ENCODE assay signal across 9 cellular contexts in genomic region chr11:57647960-57648776, GRCh38. TPM values are rescaled to one million over a fixed set of nuclear protein-coding genes. Genes with fewer than 3 reads are reported as not detected.
DNase-seq lines count a peak whose midpoint lies in the region; ATAC-seq and TF ChIP-seq lines count a peak whose summit lies in the region.
"Had no signal": no experiment of that assay in that cellular context is flagged by ENCODE, and none has a peak within 500 bp of the region (broad histone marks: within the 10 kb centered on the region; RNA-seq: fewer than 3 reads in every experiment).

No MANE protein-coding gene starts in this region.

- intact Hi-C loops in heart right ventricle (cut with DNase I), result loop anchor here in 9 of 10 donors (2.0 to 10.0 kb wide), 7 partner anchors 79 to 867 kb away; no protein-coding TSS in a partner anchor
- intact Hi-C loops in tibial artery (cut with DNase I; ENCODE audit: low total_unique reads), result loop anchor here (10.0 kb wide), 2 partner anchors 153 to 193 kb away; no protein-coding TSS in a partner anchor

- H3K36me3 Mint-ChIP-seq in type B pancreatic cell, result peaks cover 8% of the 10 kb centered on the region

- H3K9ac ChIP-seq in iPS-15b (ENCODE audit: low read depth, low read length), result peak overlapping the region; percentile 50

- peaks cover 66% of the 10 kb centered on the region for H3K4me1 Mint-ChIP-seq in type B pancreatic cell (ENCODE audit: unreplicated experiment)

- H3K9me3 ChIP-seq in heart right ventricle (no peaks in the 10 kb centered on the region), right atrium auricular region (no peaks in the 10 kb centered on the region), iPS-15b (ENCODE audit: control insufficient read depth, insufficient read depth, low read length) (no peaks in the 10 kb centered on the region), tibial artery (no peaks in the 10 kb centered on the region)

- 6 to 10% methylated on average over 11 of the region's 11 CpGs for WGBS in heart right ventricle, 2 donors

- TF ChIP-seq CTCF in heart right ventricle (IDR thresholded peaks at IDR 0.05) (no peak), right atrium auricular region (IDR thresholded peaks at IDR 0.05) (no peak), WI38 (IDR thresholded peaks at IDR 0.05; ENCODE audit: low read depth, low read length) (no peak), type B pancreatic cell (conservative IDR thresholded peaks at IDR 0.05) (no peak), tibial artery (IDR thresholded peaks at IDR 0.05) (no peak)

- no peaks in the 10 kb centered on the region for H3K36me3 ChIP-seq in heart right ventricle
- no peaks in the 10 kb centered on the region for H3K36me3 ChIP-seq in right atrium auricular region
- no peaks in the 10 kb centered on the region for H3K36me3 ChIP-seq in iPS-15b (ENCODE audit: control insufficient read depth, insufficient read depth, low read length)
- no peaks in the 10 kb centered on the region for H3K36me3 ChIP-seq in tibial artery

- H3K27ac ChIP-seq in heart right ventricle (no peak overlapping the region), right atrium auricular region (no peak overlapping the region), tibial artery (no peak overlapping the region)
- H3K27ac ChIP-seq: PC-9 had no signal

- H3K27me3 Mint-ChIP-seq in type B pancreatic cell, result peaks cover 61% of the 10 kb centered on the region

- peak overlapping the region; percentile 85 for H3K27ac Mint-ChIP-seq in type B pancreatic cell

- H3K4me3 ChIP-seq in heart right ventricle (peak overlapping the region in 7 of 10 donors; percentile 27 to 57 (median 44)), right atrium auricular region (peak overlapping the region in 1 of 2 donors; percentile 48), WI38 (ENCODE audit: low read depth, low read length) (peak overlapping the region; percentile 62), iPS-15b (ENCODE audit: low read depth, low read length) (peak overlapping the region; percentile 68), tibial artery (no peak overlapping the region)
- H3K4me3 ChIP-seq: PC-9 had no signal

- H3K4me3 Mint-ChIP-seq in type B pancreatic cell, result peak overlapping the region; percentile 85

- H3K9me3 Mint-ChIP-seq in type B pancreatic cell, result no peaks in the 10 kb centered on the region

- H3K27me3 ChIP-seq in heart right ventricle, result peaks cover 0 to 70% (median 50%) of the 10 kb centered on the region in 7 donors
- H3K27me3 ChIP-seq in right atrium auricular region, result peaks cover 9 to 32% of the 10 kb centered on the region in 2 donors
- H3K27me3 ChIP-seq in iPS-15b (ENCODE audit: control insufficient read depth, insufficient read depth, low read length), result no peaks in the 10 kb centered on the region
- H3K27me3 ChIP-seq in tibial artery, result peaks cover 0 to 47% of the 10 kb centered on the region in 2 donors

- ATAC-seq in heart right ventricle (no peak), HG03457 (IDR thresholded peaks at IDR 0.05; ENCODE audit: unreplicated experiment) (no peak), HG02610 (IDR thresholded peaks at IDR 0.05; ENCODE audit: unreplicated experiment) (no peak)

- DNase-seq in heart right ventricle (no peak), right atrium auricular region (ENCODE audit: low spot score) (no peak), type B pancreatic cell (ENCODE audit: extremely low spot score, unreplicated experiment) (no peak), tibial artery (no peak)
- DNase-seq: PC-9 had no signal

- H3K4me1 ChIP-seq in heart right ventricle (peaks cover 3 to 75% (median 55%) of the 10 kb centered on the region in 9 donors), right atrium auricular region (peaks cover 0 to 59% of the 10 kb centered on the region in 2 donors), iPS-15b (ENCODE audit: control insufficient read depth, insufficient read depth, low read length) (peaks cover 47% of the 10 kb centered on the region), tibial artery (peaks cover 0 to 58% (median 44%) of the 10 kb centered on the region in 4 donors)

RNA-seq across cellular contexts. Expression of gene YPEL4, which starts 1.5 kb away (rescaled TPM):
- 1 to 10 TPM in 2 of 10 donors, under 1 TPM in 7, not detected in 1; 0.17 to 1.1 (median 0.55) TPM for total RNA-seq in heart right ventricle
- polyA plus RNA-seq in heart right ventricle, result 1 to 10 TPM in 1 of 2 donors, under 1 TPM in 1; 0.43 to 3.4 TPM
- under 1 TPM; 0.55 to 0.63 TPM for total RNA-seq in right atrium auricular region
- 0.38 and 0.48 TPM in 2 replicates for total RNA-seq in type B pancreatic cell (ENCODE audit: low replicate concordance)

RNA-seq across cellular contexts. Expression of gene CLP1, which starts 9.4 kb away (rescaled TPM):
- total RNA-seq in heart right ventricle (1 to 10 TPM; 4.0 to 9.0 (median 7.1) TPM), right atrium auricular region (1 to 10 TPM; 5.9 to 8.1 TPM), type B pancreatic cell (ENCODE audit: low replicate concordance) (16.9 and 20.7 TPM in 2 replicates)
- polyA plus RNA-seq in heart right ventricle, result 1 to 10 TPM; 2.9 to 9.0 TPM

RNA-seq across cellular contexts. Expression of gene ZDHHC5, which starts 19.7 kb away (rescaled TPM):
- total RNA-seq in heart right ventricle (10 to 100 TPM; 32.6 to 56.5 (median 41.6) TPM), right atrium auricular region (10 to 100 TPM; 44.9 to 56.7 TPM), type B pancreatic cell (ENCODE audit: low replicate concordance) (56.7 and 80.6 TPM in 2 replicates)
- polyA plus RNA-seq in heart right ventricle, result 10 to 100 TPM; 22.3 to 31.6 TPM

RNA-seq across cellular contexts. Expression of gene SERPING1, which starts 50.7 kb away (rescaled TPM):
- 100 to 1,000 TPM in 4 of 10 donors, 10 to 100 TPM in 6; 39.8 to 197 (median 71.6) TPM for total RNA-seq in heart right ventricle
- polyA plus RNA-seq in heart right ventricle, result 100 to 1,000 TPM; 167 to 184 TPM
- total RNA-seq in right atrium auricular region, result 100 to 1,000 TPM; 210 to 851 TPM
- 58.5 and 74.7 TPM in 2 replicates for total RNA-seq in type B pancreatic cell (ENCODE audit: low replicate concordance)

Comparison
In these comparisons a context has a peak if more than half of its experiments do, and no peak if none do; other contexts are left out.
1. H3K4me3 ChIP-seq: peak in heart right ventricle (7 of 10), WI38 (single experiment) and iPS-15b (single experiment); none in tibial artery (0 of 2).